8 cellular contexts compared by ENCODE assay signal in genomic region chr2:230713331-230714121, GRCh38. TPM values are rescaled to one million over a fixed set of nuclear protein-coding genes. Genes with fewer than 3 reads are reported as not detected.
DNase-seq lines count a peak whose midpoint lies in the region; ATAC-seq and TF ChIP-seq lines count a peak whose summit lies in the region.

No MANE protein-coding gene starts in this region.

- H3K4me3 ChIP-seq in CD8-positive, alpha-beta T cell (ENCODE audit: low read depth, low read length) = peak overlapping the region; percentile 76

- no peaks in the 10 kb centered on the region for H3K27me3 Mint-ChIP-seq in CD8-positive, alpha-beta T cell (ENCODE audit: low read depth)

- no peaks in the 10 kb centered on the region for H3K9me3 Mint-ChIP-seq in CD8-positive, alpha-beta T cell

- no peaks in the 10 kb centered on the region for H3K36me3 ChIP-seq in CD8-positive, alpha-beta T cell (ENCODE audit: insufficient read depth, low read length)
- H3K36me3 ChIP-seq in KOPT-K1 (ENCODE audit: insufficient read depth, low read length) = peaks cover 12% of the 10 kb centered on the region

- H3K27me3 ChIP-seq in CD8-positive, alpha-beta T cell (ENCODE audit: insufficient read depth, low read length) = no peaks in the 10 kb centered on the region

- H3K36me3 Mint-ChIP-seq in CD8-positive, alpha-beta T cell = peaks cover 18% of the 10 kb centered on the region

- POLR2A ChIA-PET in CD8-positive, alpha-beta T cell (lab: Charles Lee) = interaction anchor here (0.8 to 2.9 kb wide), 18 partner anchors 9 to 298 kb away, joined by 3 to 23 read pairs (median 5); partner anchors contain the start of gene SP100

- CTCF ChIA-PET in CD8-positive, alpha-beta T cell (lab: Charles Lee) = interaction anchor here (0.7 to 2.6 kb wide), 22 partner anchors 9 to 224 kb away, joined by 3 to 25 read pairs (median 4); no protein-coding TSS in a partner anchor

- H3K4me1 Mint-ChIP-seq in CD8-positive, alpha-beta T cell (ENCODE audit: low read depth) = peaks cover 50% of the 10 kb centered on the region

- peak overlapping the region; percentile 95 for H3K4me3 Mint-ChIP-seq in CD8-positive, alpha-beta T cell

- peaks cover 38% of the 10 kb centered on the region for H3K4me1 ChIP-seq in CD8-positive, alpha-beta T cell (ENCODE audit: insufficient read depth, low read length)

- H3K9me3 ChIP-seq in CD8-positive, alpha-beta T cell (ENCODE audit: low read length) = no peaks in the 10 kb centered on the region
- no peaks in the 10 kb centered on the region for H3K9me3 ChIP-seq in KOPT-K1 (ENCODE audit: insufficient read depth, low read length, poor library complexity, severe bottlenecking)

- no peak for TF ChIP-seq CTCF in CD8-positive, alpha-beta T cell (IDR thresholded peaks at IDR 0.05)

- H3K27ac ChIP-seq in CD8-positive, alpha-beta T cell (ENCODE audit: low read depth, low read length) = peak overlapping the region; percentile 65
- peak overlapping the region; percentile 63 for H3K27ac ChIP-seq in KOPT-K1 (ENCODE audit: low read depth, low read length, poor library complexity, severe bottlenecking)
- peak overlapping the region; percentile 39 for H3K27ac ChIP-seq in cingulate gyrus (ENCODE audit: low read depth, low read length)

- H3K27ac Mint-ChIP-seq in CD8-positive, alpha-beta T cell = peak overlapping the region; percentile 97

- DNase-seq in CD8-positive, alpha-beta T cell = peak in 6 of 7 experiments; percentile 29 to 66 (median 46)
- DNase-seq in left kidney (ENCODE audit: low read depth, low spot score) (peak; percentile 59), epidermal melanocyte (ENCODE audit: insufficient read length, low spot score) (no peak)
- peak; percentile 14 for DNase-seq in stimulated activated CD4-positive, alpha-beta T cell treated with anti-CD3 and anti-CD28 coated beads, Interleukin-2, amount 100 ng/mL, for 4 hours (ENCODE audit: low read depth)

- intact Hi-C loops in CD8-positive, alpha-beta T cell (cut with DNase I, micrococcal nuclease) = loop anchor here (1.0 to 10.0 kb wide), 12 partner anchors 10 to 791 kb away; partner anchors contain the start of genes FBXO36 (in 1 of the 2), PSMD1 (in 1 of the 2), SP100 (in 1 of the 2) and SP110 (in 1 of the 2)

- ATAC-seq in CD8-positive, alpha-beta T cell = peak; percentile 25
- peak; percentile 19 for ATAC-seq in GM21515 (IDR thresholded peaks at IDR 0.05; ENCODE audit: unreplicated experiment)
- peak; percentile 27 for ATAC-seq in activated CD4-positive, CD25-positive, alpha-beta regulatory T cell treated with anti-CD3 and anti-CD28 coated beads, Interleukin-2, amount 50 U/mL, for 24 hours

RNA-seq across cellular contexts. Expression of gene CAB39, which starts 0.9 kb away (rescaled TPM):
- 10 to 100 TPM; 36.4 to 42.6 TPM for total RNA-seq in CD8-positive, alpha-beta T cell
